Comparison of ENCODE assay signal across 18 cellular contexts in the genomic region with DNA sequence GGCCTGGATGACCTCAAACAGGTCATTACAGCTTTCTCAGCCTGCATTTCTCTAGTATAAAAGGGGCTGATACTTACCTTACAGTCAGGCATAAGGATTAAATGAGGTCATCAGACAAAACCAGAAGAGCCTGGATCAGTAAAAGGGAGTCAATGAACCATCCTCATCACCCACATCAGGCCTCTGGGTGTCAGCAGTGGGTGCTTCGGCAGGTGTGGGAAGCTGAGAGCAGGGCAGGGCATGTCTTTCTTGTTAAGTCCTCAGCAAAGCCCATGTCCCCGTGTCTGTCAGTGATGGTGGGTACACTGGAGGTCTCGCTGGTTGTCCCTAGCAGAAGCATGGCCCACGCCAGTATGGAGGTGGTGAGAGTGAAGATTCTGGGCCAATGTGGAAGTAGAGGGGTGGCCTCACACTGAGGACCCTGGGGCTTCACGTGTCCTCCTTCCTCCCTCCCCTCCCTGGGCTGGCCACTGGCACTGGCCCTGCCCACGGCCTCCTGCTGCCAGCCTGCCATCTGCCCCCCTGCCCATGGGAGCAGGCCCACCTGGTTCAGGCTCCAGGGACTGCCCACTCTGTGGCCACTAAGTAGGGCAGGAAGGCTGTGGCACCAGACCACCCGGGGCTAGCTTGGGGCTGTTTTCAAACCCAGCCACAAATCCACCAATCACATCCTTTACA. TPM values are rescaled to one million over a fixed set of nuclear protein-coding genes. Genes with fewer than 3 reads are reported as not detected.
DNase-seq lines count a peak whose midpoint lies in the region; ATAC-seq and TF ChIP-seq lines count a peak whose summit lies in the region.
"Had no signal": no experiment of that assay in that cellular context is flagged by ENCODE, and none has a peak within 500 bp of the region (broad histone marks: within the 10 kb centered on the region; RNA-seq: fewer than 3 reads in every experiment).

No MANE protein-coding gene starts in this region.

- no peak for DNase-seq in cardiac muscle cell (ENCODE audit: low read depth in 1 of 2, low spot score in 1 of 2)
- no peak for DNase-seq in Right ventricle myocardium inferior (ENCODE audit: missing footprints)
- DNase-seq in NCI-H69 (lab: John Stamatoyannopoulos, UW), result peak; percentile 8
- peak in 1 of 2 donors; percentile 22 for DNase-seq in foreskin keratinocyte
- DNase-seq in stimulated activated effector memory CD8-positive, alpha-beta T cell treated with anti-CD3 and anti-CD28 coated beads, Interleukin-12 subunit alpha, Interleukin-12 subunit beta, amount 100 ng/mL, for 72 hours (ENCODE audit: low spot score in 2 of 2), result no peak
- no peak for DNase-seq in NCI-H510A treated with DMSO at 0.1 percent for 48 hours (lab: John Stamatoyannopoulos, UW)
- DNase-seq in UCSD-AML1 (lab: John Stamatoyannopoulos, UW; ENCODE audit: unreplicated experiment), result no peak
- no peak for DNase-seq in SKM-1 treated with dmso at 0.1 percent for 144 hours (lab: John Stamatoyannopoulos, UW; ENCODE audit: unreplicated experiment)
- DNase-seq: ACHN; activated CD4-positive, alpha-beta T cell treated with anti-CD3 and anti-CD28 coated beads, Interleukin-2, amount 10 ng/mL, durations not matched to agents 7 days and 5 days; activated naive CD4-positive, alpha-beta T cell treated with anti-CD3 and anti-CD28 coated beads, Interleukin-2, amount 10 ng/mL, durations not matched to agents 7 days and 5 days; NCI-H1930 had no signal

- H3K36me3 ChIP-seq in cardiac muscle cell, result no peaks in the 10 kb centered on the region
- H3K36me3 ChIP-seq: prostate gland, suprapubic skin had no signal

- H3K27ac ChIP-seq in cardiac muscle cell (peak overlapping the region; percentile 97), foreskin keratinocyte (no peak overlapping the region)
- H3K27ac ChIP-seq: C4-2B, prostate gland, RWPE1, suprapubic skin had no signal

- H3K9me3 ChIP-seq in cardiac muscle cell (ENCODE audit: low read depth), result no peaks in the 10 kb centered on the region
- H3K9me3 ChIP-seq: prostate gland, suprapubic skin had no signal

- no peak for ATAC-seq in Right ventricle myocardium inferior
- ATAC-seq in foreskin keratinocyte, result peak; percentile 27
- ATAC-seq in stimulated activated effector memory CD8-positive, alpha-beta T cell treated with anti-CD3 and anti-CD28 coated beads, Interleukin-12 subunit alpha, Interleukin-12 subunit beta, amount 100 ng/mL, for 72 hours, result no peak

- intact Hi-C loops in Right ventricle myocardium inferior (cut with DNase I), result loop anchor here (5.0 to 10.0 kb wide), 2 partner anchors 40 to 87 kb away; no protein-coding TSS in a partner anchor

- no peaks in the 10 kb centered on the region for H3K9me3 Mint-ChIP-seq in stimulated activated effector memory CD8-positive, alpha-beta T cell treated with anti-CD3 and anti-CD28 coated beads, Interleukin-12 subunit alpha, Interleukin-12 subunit beta, amount 100 ng/mL, for 72 hours
- H3K9me3 Mint-ChIP-seq: activated CD4-positive, alpha-beta T cell treated with anti-CD3 and anti-CD28 coated beads, Interleukin-2, amount 10 ng/mL, durations not matched to agents 7 days and 5 days; activated naive CD4-positive, alpha-beta T cell treated with anti-CD3 and anti-CD28 coated beads, Interleukin-2, amount 10 ng/mL, durations not matched to agents 7 days and 5 days; mesothelial cell of epicardium had no signal

- H3K4me1 ChIP-seq in cardiac muscle cell (ENCODE audit: low read depth) (peaks cover 55% of the 10 kb centered on the region), foreskin keratinocyte (no peaks in the 10 kb centered on the region)
- H3K4me1 ChIP-seq: prostate gland had no signal

- no peak overlapping the region for H3K4me3 Mint-ChIP-seq in stimulated activated effector memory CD8-positive, alpha-beta T cell treated with anti-CD3 and anti-CD28 coated beads, Interleukin-12 subunit alpha, Interleukin-12 subunit beta, amount 100 ng/mL, for 72 hours
- H3K4me3 Mint-ChIP-seq: activated CD4-positive, alpha-beta T cell treated with anti-CD3 and anti-CD28 coated beads, Interleukin-2, amount 10 ng/mL, durations not matched to agents 7 days and 5 days; activated naive CD4-positive, alpha-beta T cell treated with anti-CD3 and anti-CD28 coated beads, Interleukin-2, amount 10 ng/mL, durations not matched to agents 7 days and 5 days; mesothelial cell of epicardium had no signal

- no peak for TF ChIP-seq CTCF in cardiac muscle cell (IDR thresholded peaks at IDR 0.05; ENCODE audit: low read depth, low read length)
- TF ChIP-seq CTCF in foreskin keratinocyte (conservative IDR thresholded peaks at IDR 0.05), result peak; percentile 31

- peaks cover 8% of the 10 kb centered on the region for H3K36me3 Mint-ChIP-seq in stimulated activated effector memory CD8-positive, alpha-beta T cell treated with anti-CD3 and anti-CD28 coated beads, Interleukin-12 subunit alpha, Interleukin-12 subunit beta, amount 100 ng/mL, for 72 hours
- H3K36me3 Mint-ChIP-seq: activated naive CD4-positive, alpha-beta T cell treated with anti-CD3 and anti-CD28 coated beads, Interleukin-2, amount 10 ng/mL, durations not matched to agents 7 days and 5 days; mesothelial cell of epicardium had no signal

- peaks cover 11% of the 10 kb centered on the region for H3K4me1 Mint-ChIP-seq in stimulated activated effector memory CD8-positive, alpha-beta T cell treated with anti-CD3 and anti-CD28 coated beads, Interleukin-12 subunit alpha, Interleukin-12 subunit beta, amount 100 ng/mL, for 72 hours

- H3K4me3 ChIP-seq in cardiac muscle cell, result no peak overlapping the region
- H3K4me3 ChIP-seq: prostate gland, suprapubic skin had no signal

- no peaks in the 10 kb centered on the region for H3K27me3 ChIP-seq in cardiac muscle cell
- H3K27me3 ChIP-seq in foreskin keratinocyte, result peaks cover 23% of the 10 kb centered on the region

- H3K27ac Mint-ChIP-seq in stimulated activated effector memory CD8-positive, alpha-beta T cell treated with anti-CD3 and anti-CD28 coated beads, Interleukin-12 subunit alpha, Interleukin-12 subunit beta, amount 100 ng/mL, for 72 hours, result peak overlapping the region; percentile 44
- H3K27ac Mint-ChIP-seq: activated CD4-positive, alpha-beta T cell treated with anti-CD3 and anti-CD28 coated beads, Interleukin-2, amount 10 ng/mL, durations not matched to agents 7 days and 5 days; activated naive CD4-positive, alpha-beta T cell treated with anti-CD3 and anti-CD28 coated beads, Interleukin-2, amount 10 ng/mL, durations not matched to agents 7 days and 5 days; mesothelial cell of epicardium had no signal

RNA-seq across cellular contexts. Expression of gene ADRA2B, which starts 4.4 kb away (rescaled TPM):
- total RNA-seq in cardiac muscle cell, result 27.4 and 61.8 TPM in 2 replicates
- 28.5 and 50.8 TPM in 2 replicates for polyA plus RNA-seq in cardiac muscle cell
- total RNA-seq in Right ventricle myocardium inferior, result 6.9 TPM
- 0.03 and 0.04 TPM in 2 replicates for total RNA-seq in foreskin keratinocyte
- 0.01 and 0.04 TPM in 2 replicates for polyA plus RNA-seq in foreskin keratinocyte
- polyA plus RNA-seq: neural cell had no signal

RNA-seq across cellular contexts. Expression of gene ASTL, which starts 26.3 kb away (rescaled TPM):
- total RNA-seq in cardiac muscle cell (not detected in 2 replicates), Right ventricle myocardium inferior (not detected), foreskin keratinocyte (not detected in 2 replicates)
- polyA plus RNA-seq in cardiac muscle cell (not detected in 2 replicates), foreskin keratinocyte (not detected in 2 replicates)
- polyA plus RNA-seq: neural cell had no signal

RNA-seq across cellular contexts. Expression of gene DUSP2, which starts 33.3 kb away (rescaled TPM):
- 0.89 and 3.0 TPM in 2 replicates for total RNA-seq in cardiac muscle cell
- 1.0 and 2.2 TPM in 2 replicates for polyA plus RNA-seq in cardiac muscle cell
- total RNA-seq in Right ventricle myocardium inferior, result 1.3 TPM
- total RNA-seq in foreskin keratinocyte, result 1.9 and 2.6 TPM in 2 replicates
- 2.5 and 2.8 TPM in 2 replicates for polyA plus RNA-seq in foreskin keratinocyte
